11 cellular contexts compared by ENCODE assay signal in the genomic region with DNA sequence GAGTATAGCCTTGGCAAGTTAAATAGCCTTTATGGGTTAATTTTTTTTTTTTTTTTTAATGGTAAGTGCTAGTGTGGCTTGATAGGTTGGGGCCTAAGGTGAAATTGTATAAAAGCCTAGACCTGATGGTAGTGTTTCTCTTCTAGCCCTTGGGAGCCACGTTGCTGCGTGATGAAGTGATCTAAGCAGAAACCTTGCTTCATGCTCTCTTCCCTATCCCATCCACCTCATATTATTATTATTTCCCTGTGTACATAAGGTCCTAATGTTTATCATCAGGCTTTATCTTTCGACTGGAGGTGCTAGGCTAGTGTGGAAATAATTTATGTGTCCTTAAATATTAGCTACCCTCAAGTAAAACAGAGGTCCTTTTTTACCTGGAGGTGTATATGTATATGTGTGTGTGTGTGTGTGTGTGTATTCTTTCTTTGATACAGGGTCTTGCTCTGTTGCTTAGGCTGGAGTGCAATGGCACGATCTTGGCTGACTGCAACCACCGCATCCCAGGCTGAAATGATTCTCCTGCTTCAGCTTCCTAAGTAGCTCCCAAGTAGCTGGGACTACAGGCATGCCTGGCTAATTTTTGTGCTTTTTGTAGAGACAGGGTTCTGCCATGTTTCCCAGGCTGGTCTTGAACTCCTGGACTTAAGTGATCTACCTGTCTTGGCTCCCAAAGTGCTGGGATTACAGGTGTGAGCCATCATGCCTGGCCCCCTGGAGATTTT. TPM values are rescaled to one million over a fixed set of nuclear protein-coding genes. Genes with fewer than 3 reads are reported as not detected.
DNase-seq lines count a peak whose midpoint lies in the region; ATAC-seq, FAIRE-seq and TF ChIP-seq lines count a peak whose summit lies in the region.
"Had no signal": no experiment of that assay in that cellular context is flagged by ENCODE, and none has a peak within 500 bp of the region (broad histone marks: within the 10 kb centered on the region; RNA-seq: fewer than 3 reads in every experiment).

No MANE protein-coding gene starts in this region.

- H2AFZ ChIP-seq in hepatocyte = no peak overlapping the region

- no peak for FAIRE-seq in GM12891 (lab: Jason Lieb, UNC)

- peak overlapping the region; percentile 73 for H3K4me2 ChIP-seq in hepatocyte

- H3K36me3 Mint-ChIP-seq in activated naive CD4-positive, alpha-beta T cell treated with anti-CD3 and anti-CD28 coated beads, Interleukin-2, amount 10 ng/mL, durations not matched to agents 7 days and 5 days = peaks cover 12% of the 10 kb centered on the region
- H3K36me3 Mint-ChIP-seq in activated B cell treated with CpG ODN at 0.5 μM for 24 hours (ENCODE audit: low read depth) = peaks cover 21% of the 10 kb centered on the region

- peak overlapping the region; percentile 19 for H3K4me3 Mint-ChIP-seq in activated naive CD4-positive, alpha-beta T cell treated with anti-CD3 and anti-CD28 coated beads, Interleukin-2, amount 10 ng/mL, durations not matched to agents 7 days and 5 days
- no peak overlapping the region for H3K4me3 Mint-ChIP-seq in activated B cell treated with CpG ODN at 0.5 μM for 24 hours
- no peak overlapping the region for H3K4me3 Mint-ChIP-seq in stimulated activated naive CD8-positive, alpha-beta T cell treated with anti-CD3 and anti-CD28 coated beads, Interleukin-15, amount 100 ng/mL, for 72 hours

- peak overlapping the region; percentile 100 for H3K27ac ChIP-seq in hepatocyte
- H3K27ac ChIP-seq in stomach = peak overlapping the region; percentile 6 to 99 (median 96)

- TF ChIP-seq POLR2A in stomach (IDR thresholded peaks at IDR 0.05) (no peak), GM12891 (IDR thresholded peaks at IDR 0.05; ENCODE audit: low read depth, low read length) (no peak)

- CTCF ChIA-PET in activated naive CD4-positive, alpha-beta T cell treated with anti-CD3 and anti-CD28 coated beads, Interleukin-2, amount 10 ng/mL, durations not matched to agents 7 days and 5 days (lab: Charles Lee) = no interaction called here
- CTCF ChIA-PET in activated B cell treated with CpG ODN at 0.5 μM for 24 hours (lab: Charles Lee) = no interaction called here

- H3K9me3 Mint-ChIP-seq in activated naive CD4-positive, alpha-beta T cell treated with anti-CD3 and anti-CD28 coated beads, Interleukin-2, amount 10 ng/mL, durations not matched to agents 7 days and 5 days = no peaks in the 10 kb centered on the region
- H3K9me3 Mint-ChIP-seq in activated B cell treated with CpG ODN at 0.5 μM for 24 hours = no peaks in the 10 kb centered on the region
- H3K9me3 Mint-ChIP-seq in stimulated activated naive CD8-positive, alpha-beta T cell treated with anti-CD3 and anti-CD28 coated beads, Interleukin-15, amount 100 ng/mL, for 72 hours = no peaks in the 10 kb centered on the region

- H4K20me1 ChIP-seq in hepatocyte (ENCODE audit: insufficient read depth, poor library complexity, severe bottlenecking) = peaks cover 76% of the 10 kb centered on the region

- H3K27ac Mint-ChIP-seq in activated naive CD4-positive, alpha-beta T cell treated with anti-CD3 and anti-CD28 coated beads, Interleukin-2, amount 10 ng/mL, durations not matched to agents 7 days and 5 days = no peak overlapping the region
- H3K27ac Mint-ChIP-seq in activated B cell treated with CpG ODN at 0.5 μM for 24 hours = peak overlapping the region; percentile 50
- no peak overlapping the region for H3K27ac Mint-ChIP-seq in stimulated activated naive CD8-positive, alpha-beta T cell treated with anti-CD3 and anti-CD28 coated beads, Interleukin-15, amount 100 ng/mL, for 72 hours
- H3K27ac Mint-ChIP-seq: naive thymus-derived CD4-positive, alpha-beta T cell had no signal

- no peak for ATAC-seq in activated B cell treated with CpG ODN at 0.5 μM for 24 hours (ENCODE audit: low read depth)
- no peak for ATAC-seq in stimulated activated naive CD8-positive, alpha-beta T cell treated with anti-CD3 and anti-CD28 coated beads, Interleukin-15, amount 100 ng/mL, for 72 hours
- ATAC-seq: naive thymus-derived CD4-positive, alpha-beta T cell had no signal

- H3K4me3 ChIP-seq in hepatocyte = peak overlapping the region; percentile 50
- H3K4me3 ChIP-seq in stomach = peak overlapping the region in 3 of 4 donors; percentile 14 to 93 (median 90)

- H3K4me1 ChIP-seq in hepatocyte (ENCODE audit: insufficient read depth) (peaks cover 22% of the 10 kb centered on the region), stomach (peaks cover 64 to 78% (median 70%) of the 10 kb centered on the region in 4 donors)

- POLR2A ChIA-PET in activated B cell treated with CpG ODN at 0.5 μM for 24 hours (lab: Charles Lee) = interaction anchor here (0.6 to 1.5 kb wide), 6 partner anchors 9 to 169 kb away, joined by 3 to 5 read pairs (median 4); no protein-coding TSS in a partner anchor

- no peaks in the 10 kb centered on the region for H3K9me3 ChIP-seq in hepatocyte (ENCODE audit: low read depth)
- H3K9me3 ChIP-seq in stomach = no peaks in the 10 kb centered on the region
- H3K9me3 ChIP-seq: upper lobe of left lung had no signal

- WGBS in hepatocyte (ENCODE audit: low lambda C conversion rate, missing lambda C conversion rate) = 78% methylated on average over 5 of the region's 5 CpGs
- WGBS in stomach, 5 donors = 31 to 63% (median 35%) methylated on average over 5 of the region's 5 CpGs

- DNase-seq in activated naive CD4-positive, alpha-beta T cell treated with anti-CD3 and anti-CD28 coated beads, Interleukin-2, amount 10 ng/mL, durations not matched to agents 7 days and 5 days = no peak
- DNase-seq in activated naive CD4-positive, alpha-beta T cell treated with Interleukin-2 at 50 U/mL for 16 hours = no peak
- no peak for DNase-seq in activated B cell treated with CpG ODN at 0.5 μM for 24 hours
- DNase-seq in hepatocyte (ENCODE audit: low spot score) = no peak
- DNase-seq in stomach = no peak
- no peak for DNase-seq in COR-L47 (lab: John Stamatoyannopoulos, UW)
- no peak for DNase-seq in stimulated activated naive CD8-positive, alpha-beta T cell treated with anti-CD3 and anti-CD28 coated beads, Interleukin-15, amount 100 ng/mL, for 72 hours
- no peak for DNase-seq in GM12891 (ENCODE audit: insufficient read length, low spot score)
- DNase-seq: naive thymus-derived CD4-positive, alpha-beta T cell; Right ventricle myocardium superior; upper lobe of left lung had no signal

- H3K27me3 Mint-ChIP-seq in activated naive CD4-positive, alpha-beta T cell treated with anti-CD3 and anti-CD28 coated beads, Interleukin-2, amount 10 ng/mL, durations not matched to agents 7 days and 5 days = no peaks in the 10 kb centered on the region
- H3K27me3 Mint-ChIP-seq in activated B cell treated with CpG ODN at 0.5 μM for 24 hours = no peaks in the 10 kb centered on the region
- H3K27me3 Mint-ChIP-seq in stimulated activated naive CD8-positive, alpha-beta T cell treated with anti-CD3 and anti-CD28 coated beads, Interleukin-15, amount 100 ng/mL, for 72 hours = no peaks in the 10 kb centered on the region
- H3K27me3 Mint-ChIP-seq: naive thymus-derived CD4-positive, alpha-beta T cell had no signal

- no peaks in the 10 kb centered on the region for H3K9me2 ChIP-seq in hepatocyte (replicated peaks; ENCODE audit: insufficient read depth)

- H3K79me2 ChIP-seq in hepatocyte = peaks cover 83% of the 10 kb centered on the region

- peaks cover 26% of the 10 kb centered on the region for H3K4me1 Mint-ChIP-seq in activated naive CD4-positive, alpha-beta T cell treated with anti-CD3 and anti-CD28 coated beads, Interleukin-2, amount 10 ng/mL, durations not matched to agents 7 days and 5 days
- peaks cover 24% of the 10 kb centered on the region for H3K4me1 Mint-ChIP-seq in activated B cell treated with CpG ODN at 0.5 μM for 24 hours
- H3K4me1 Mint-ChIP-seq in stimulated activated naive CD8-positive, alpha-beta T cell treated with anti-CD3 and anti-CD28 coated beads, Interleukin-15, amount 100 ng/mL, for 72 hours = peaks cover 36% of the 10 kb centered on the region

- H3K36me3 ChIP-seq in hepatocyte (replicated peaks; ENCODE audit: insufficient read depth, low read depth) (no peaks in the 10 kb centered on the region), stomach (no peaks in the 10 kb centered on the region)
- H3K36me3 ChIP-seq: upper lobe of left lung had no signal

- TF ChIP-seq CTCF in activated B cell treated with CpG ODN at 0.5 μM for 24 hours (IDR thresholded peaks at IDR 0.05) (no peak), hepatocyte (IDR thresholded peaks at IDR 0.05; ENCODE audit: poor library complexity) (no peak), stomach (IDR thresholded peaks at IDR 0.05) (no peak)

- intact Hi-C loops in activated B cell treated with CpG ODN at 0.5 μM for 24 hours (cut with micrococcal nuclease) (no loop called here), stomach (cut with DNase I; ENCODE audit: low total_unique reads) (loop anchor here (10.0 kb wide), 1 partner anchor 165 kb away; no protein-coding TSS in a partner anchor)

- TF ChIP-seq EP300 in stomach (IDR thresholded peaks at IDR 0.05) = no peak

- H3K27me3 ChIP-seq in hepatocyte (no peaks in the 10 kb centered on the region), stomach (no peaks in the 10 kb centered on the region)
- H3K27me3 ChIP-seq: upper lobe of left lung had no signal

TF ChIP-seq in GM12891, 5 proteins besides CTCF, POLR2A, EP300 and RAD21:
- TF ChIP-seq TAF1 (IDR thresholded peaks at IDR 0.05; ENCODE audit: low read depth, low read length) = no peak
- TF ChIP-seq POU2F2 (IDR thresholded peaks at IDR 0.05; ENCODE audit: low read depth, low read length) = no peak
- TF ChIP-seq SPI1 (IDR thresholded peaks at IDR 0.05; ENCODE audit: low read depth, low read length) = no peak
- no peak for TF ChIP-seq PAX5 (IDR thresholded peaks at IDR 0.05; ENCODE audit: insufficient read depth, low read length, severe bottlenecking)

RNA-seq across cellular contexts. Expression of a gene that starts 3.6 kb away (rescaled TPM):
- total RNA-seq in activated B cell treated with CpG ODN at 0.5 μM for 24 hours = 103 and 111 TPM in 2 replicates
- 107 and 109 TPM in 2 replicates for total RNA-seq in hepatocyte
- 50.9 and 54.6 TPM in 2 replicates for polyA plus RNA-seq in hepatocyte
- total RNA-seq in stomach = 100 to 1,000 TPM in 1 of 5 donors, 10 to 100 TPM in 4; 19.2 to 182 (median 42.6) TPM
- polyA plus RNA-seq in stomach = 10 to 100 TPM; 13.7 to 17.1 (median 16.6) TPM
- 33.7 TPM for polyA plus RNA-seq in GM12891 (2012; ENCODE audit: low read depth, missing spikeins)
